In the genomic region with DNA sequence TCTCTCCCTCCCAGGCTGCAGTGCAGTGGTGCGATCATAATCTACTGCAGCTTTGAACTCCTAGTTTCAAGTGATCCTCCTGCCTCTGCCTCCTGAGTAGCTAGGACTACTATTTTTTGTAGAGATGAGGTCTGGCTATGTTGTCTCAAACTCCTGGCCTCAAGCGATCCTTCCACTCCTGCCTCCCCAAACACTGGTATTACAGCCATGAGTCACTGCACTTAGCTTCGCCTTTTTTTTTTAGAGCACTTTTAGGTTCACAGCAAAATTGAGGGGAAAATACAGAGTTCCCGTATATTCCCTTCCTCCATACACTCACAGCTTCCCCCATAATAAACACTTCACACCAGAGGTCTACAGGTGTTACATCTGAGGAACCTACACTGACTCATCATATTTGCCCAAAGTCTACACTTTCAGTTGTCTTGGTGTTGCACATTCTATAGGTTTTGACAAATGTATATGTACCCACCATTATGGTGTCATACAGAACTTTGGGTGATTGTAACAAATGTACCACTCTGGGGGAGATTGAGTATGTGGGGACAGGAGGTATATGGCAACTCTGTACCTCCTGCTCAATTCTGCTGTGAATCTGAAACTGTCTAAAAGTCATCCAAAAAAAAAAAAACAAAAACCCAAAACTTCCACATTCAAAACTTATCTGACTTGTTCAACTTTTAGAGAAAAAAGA, we compare ENCODE assay signal across 1 cellular context.
TF ChIP-seq lines count a peak whose summit lies in the region.

No MANE protein-coding gene starts in this region.

TF ChIP-seq in SK-N-SH, 30 proteins besides CTCF, POLR2A, EP300 and RAD21 (continued from another document):
- TF ChIP-seq, protein P1, sequence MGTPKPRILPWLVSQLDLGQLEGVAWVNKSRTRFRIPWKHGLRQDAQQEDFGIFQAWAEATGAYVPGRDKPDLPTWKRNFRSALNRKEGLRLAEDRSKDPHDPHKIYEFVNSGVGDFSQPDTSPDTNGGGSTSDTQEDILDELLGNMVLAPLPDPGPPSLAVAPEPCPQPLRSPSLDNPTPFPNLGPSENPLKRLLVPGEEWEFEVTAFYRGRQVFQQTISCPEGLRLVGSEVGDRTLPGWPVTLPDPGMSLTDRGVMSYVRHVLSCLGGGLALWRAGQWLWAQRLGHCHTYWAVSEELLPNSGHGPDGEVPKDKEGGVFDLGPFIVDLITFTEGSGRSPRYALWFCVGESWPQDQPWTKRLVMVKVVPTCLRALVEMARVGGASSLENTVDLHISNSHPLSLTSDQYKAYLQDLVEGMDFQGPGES (IDR thresholded peaks at IDR 0.05; ENCODE audit: low read depth, low read length), result no peak
- TF ChIP-seq JUND (IDR thresholded peaks at IDR 0.05) (no peak), CHD2 (IDR thresholded peaks at IDR 0.05; ENCODE audit: low read length, partially characterized antibody) (no peak), TEAD4 (IDR thresholded peaks at IDR 0.05; ENCODE audit: borderline replicate concordance, insufficient read depth) (no peak), YY1 (IDR thresholded peaks at IDR 0.05; ENCODE audit: low read depth) (no peak), SIN3A (IDR thresholded peaks at IDR 0.05; ENCODE audit: borderline replicate concordance, low read depth, low read length) (no peak)
- TF ChIP-seq, protein P2, sequence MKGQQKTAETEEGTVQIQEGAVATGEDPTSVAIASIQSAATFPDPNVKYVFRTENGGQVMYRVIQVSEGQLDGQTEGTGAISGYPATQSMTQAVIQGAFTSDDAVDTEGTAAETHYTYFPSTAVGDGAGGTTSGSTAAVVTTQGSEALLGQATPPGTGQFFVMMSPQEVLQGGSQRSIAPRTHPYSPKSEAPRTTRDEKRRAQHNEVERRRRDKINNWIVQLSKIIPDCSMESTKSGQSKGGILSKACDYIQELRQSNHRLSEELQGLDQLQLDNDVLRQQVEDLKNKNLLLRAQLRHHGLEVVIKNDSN (IDR thresholded peaks at IDR 0.05; ENCODE audit: borderline replicate concordance, low read depth), result no peak
TF ChIP-seq in SK-N-SH: peak in this region for 0.
